1 cellular context compared by ENCODE assay signal in the genomic region with DNA sequence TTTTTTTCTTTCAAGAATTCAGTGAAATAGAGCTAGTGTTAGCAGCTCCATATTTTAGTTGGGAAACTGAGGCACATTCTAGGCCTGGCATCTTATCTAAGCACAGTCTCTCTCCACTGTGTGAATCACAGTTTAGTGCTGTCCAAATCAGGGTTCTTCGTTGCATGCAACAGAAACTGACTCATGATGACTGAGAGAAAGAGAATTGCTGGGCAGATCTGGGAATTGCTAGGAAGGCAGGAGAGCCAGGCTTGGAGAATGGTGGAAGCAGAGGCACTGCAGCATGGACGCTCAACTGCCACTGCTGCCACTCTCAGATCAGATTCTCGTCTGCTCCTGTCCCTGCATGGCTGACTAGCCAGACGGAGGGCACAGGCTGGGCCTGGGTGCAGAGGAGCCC.
TF ChIP-seq lines count a peak whose summit lies in the region.

No MANE protein-coding gene starts in this region.

TF ChIP-seq in H1, 55 proteins besides CTCF, POLR2A, EP300 and RAD21:
- TF ChIP-seq TEAD4 (IDR thresholded peaks at IDR 0.05; ENCODE audit: low read depth, low read length) (no peak), NRF1 (IDR thresholded peaks at IDR 0.05; ENCODE audit: low read depth, low read length) (no peak), BCL11A (IDR thresholded peaks at IDR 0.05; ENCODE audit: low read depth in 2 of 2, low read length in 2 of 2) (no peak), BACH1 (IDR thresholded peaks at IDR 0.05; ENCODE audit: low read length) (no peak)
